In genomic region chr9:125906144-125906543, GRCh38 we compare ENCODE assay signal across 13 cellular contexts.
DNase-seq lines count a peak whose midpoint lies in the region; ATAC-seq and TF ChIP-seq lines count a peak whose summit lies in the region.
"Had no signal": no experiment of that assay in that cellular context is flagged by ENCODE, and none has a peak within 500 bp of the region (broad histone marks: within the 10 kb centered on the region; RNA-seq: fewer than 3 reads in every experiment).

No MANE protein-coding gene starts in this region.

- H3K4me3 ChIP-seq in AG04450 (ENCODE audit: low read depth, low read length) (no peak overlapping the region), HEK293 (ENCODE audit: low read depth, low read length) (no peak overlapping the region), astrocyte of the cerebellum (ENCODE audit: low read depth, low read length) (no peak overlapping the region)

- no peaks in the 10 kb centered on the region for H3K36me3 ChIP-seq in HEK293 (ENCODE audit: control insufficient read depth in 2 of 2, insufficient read depth in 1 of 2, low read length in 2 of 2)

- CTCF ChIA-PET in AG04450 (lab: Charles Lee), result no interaction called here
- CTCF ChIA-PET in HEK293 (lab: Yijun Ruan, JAX), result no interaction called here

- POLR2A ChIA-PET in AG04450 (lab: Yijun Ruan, JAX) (no interaction called here), HEK293 (lab: Yijun Ruan, JAX) (no interaction called here)

- no peaks in the 10 kb centered on the region for H3K27me3 ChIP-seq in AG04450 (ENCODE audit: control insufficient read depth, insufficient read depth, low read length)

- peaks cover 35% of the 10 kb centered on the region for H3K4me1 ChIP-seq in HEK293 (ENCODE audit: control insufficient read depth, insufficient read depth, low read length)

- H3K9me3 ChIP-seq in AG04450 (ENCODE audit: control insufficient read depth, insufficient read depth, low read length) (no peaks in the 10 kb centered on the region), HEK293 (ENCODE audit: control insufficient read depth, insufficient read depth, low read depth, low read length) (no peaks in the 10 kb centered on the region)

- DNase-seq in AG04450 (ENCODE audit: low read depth, low spot score), result peak; percentile 6
- DNase-seq in astrocyte of the cerebellum (ENCODE audit: low read depth), result peak; percentile 32
- DNase-seq in hepatic stellate cell (ENCODE audit: low spot score), result peak; percentile 14
- no peak for DNase-seq in midbrain (lab: John Stamatoyannopoulos, UW)
- no peak for DNase-seq in T-helper 2 cell
- DNase-seq: activated naive CD4-positive, alpha-beta T cell treated with anti-CD3 and anti-CD28 coated beads for 36 hours; left cardiac atrium; posterior cingulate gyrus; RPMI8226; T-helper 17 cell had no signal

- H3K27ac ChIP-seq in AG04450 (ENCODE audit: low read depth, low read length) (no peak overlapping the region), HEK293 (ENCODE audit: extremely low read depth, low read depth, low read length) (no peak overlapping the region)

- TF ChIP-seq CTCF in AG04450 (IDR thresholded peaks at IDR 0.05; ENCODE audit: low read depth, low read length) (no peak), HEK293 (tag by site-specific recombination; IDR thresholded peaks at IDR 0.05) (no peak), astrocyte of the cerebellum (IDR thresholded peaks at IDR 0.05; ENCODE audit: low read depth, low read length, missing control alignments) (no peak)

- in situ Hi-C loops in astrocyte of the cerebellum (cut with HindIII; ENCODE audit: low sequenced_read_pairs), result no loop called here

- ATAC-seq in GM18511 (IDR thresholded peaks at IDR 0.05; ENCODE audit: unreplicated experiment) (no peak), HG02571 (IDR thresholded peaks at IDR 0.05; ENCODE audit: unreplicated experiment) (no peak)
- ATAC-seq: left cardiac atrium, T-helper 17 cell had no signal

TF ChIP-seq in HEK293, 187 proteins besides CTCF, POLR2A, EP300 and RAD21 (continues in another document):
- peak; percentile 25; the same call in 1 of the 2 replicates for TF ChIP-seq ZXDB (tag by site-specific recombination; IDR thresholded peaks at IDR 0.05)
- TF ChIP-seq ZFP3 (tag by site-specific recombination; IDR thresholded peaks at IDR 0.05; ENCODE audit: low read depth), result no peak
- TF ChIP-seq, protein P1, sequence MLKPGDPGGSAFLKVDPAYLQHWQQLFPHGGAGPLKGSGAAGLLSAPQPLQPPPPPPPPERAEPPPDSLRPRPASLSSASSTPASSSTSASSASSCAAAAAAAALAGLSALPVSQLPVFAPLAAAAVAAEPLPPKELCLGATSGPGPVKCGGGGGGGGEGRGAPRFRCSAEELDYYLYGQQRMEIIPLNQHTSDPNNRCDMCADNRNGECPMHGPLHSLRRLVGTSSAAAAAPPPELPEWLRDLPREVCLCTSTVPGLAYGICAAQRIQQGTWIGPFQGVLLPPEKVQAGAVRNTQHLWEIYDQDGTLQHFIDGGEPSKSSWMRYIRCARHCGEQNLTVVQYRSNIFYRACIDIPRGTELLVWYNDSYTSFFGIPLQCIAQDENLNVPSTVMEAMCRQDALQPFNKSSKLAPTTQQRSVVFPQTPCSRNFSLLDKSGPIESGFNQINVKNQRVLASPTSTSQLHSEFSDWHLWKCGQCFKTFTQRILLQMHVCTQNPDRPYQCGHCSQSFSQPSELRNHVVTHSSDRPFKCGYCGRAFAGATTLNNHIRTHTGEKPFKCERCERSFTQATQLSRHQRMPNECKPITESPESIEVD (tag by site-specific recombination; IDR thresholded peaks at IDR 0.05), result peak; percentile 64
- no peak for TF ChIP-seq ZNF529 (tag by site-specific recombination; IDR thresholded peaks at IDR 0.05; ENCODE audit: insufficient replicate concordance)
- TF ChIP-seq SP7 (tag by site-specific recombination; IDR thresholded peaks at IDR 0.05), result no peak
- TF ChIP-seq FEZF1 (tag by site-specific recombination; IDR thresholded peaks at IDR 0.05), result peak; percentile 36; the same call in 1 of the 2 replicates
- TF ChIP-seq, protein P2, sequence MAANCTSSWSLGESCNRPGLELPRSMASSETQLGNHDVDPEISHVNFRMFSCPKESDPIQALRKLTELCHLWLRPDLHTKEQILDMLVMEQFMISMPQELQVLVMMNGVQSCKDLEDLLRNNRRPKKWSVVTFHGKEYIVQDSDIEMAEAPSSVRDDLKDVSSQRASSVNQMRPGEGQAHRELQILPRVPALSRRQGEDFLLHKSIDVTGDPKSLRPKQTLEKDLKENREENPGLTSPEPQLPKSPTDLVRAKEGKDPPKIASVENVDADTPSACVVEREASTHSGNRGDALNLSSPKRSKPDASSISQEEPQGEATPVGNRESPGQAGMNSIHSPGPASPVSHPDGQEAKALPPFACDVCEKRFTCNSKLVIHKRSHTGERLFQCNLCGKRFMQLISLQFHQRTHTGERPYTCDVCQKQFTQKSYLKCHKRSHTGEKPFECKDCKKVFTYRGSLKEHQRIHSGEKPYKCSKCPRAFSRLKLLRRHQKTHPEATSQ (tag by site-specific recombination; IDR thresholded peaks at IDR 0.05), result no peak
- TF ChIP-seq ZBTB1 (tag by site-specific recombination; IDR thresholded peaks at IDR 0.05), result no peak
- TF ChIP-seq ZNF292 (tag by site-specific recombination; IDR thresholded peaks at IDR 0.05; ENCODE audit: borderline replicate concordance, low read depth), result no peak
- no peak for TF ChIP-seq ZNF843 (tag by site-specific recombination; IDR thresholded peaks at IDR 0.05)
- peak; percentile 77 for TF ChIP-seq ZBTB44 (tag by site-specific recombination; IDR thresholded peaks at IDR 0.05)
- no peak for TF ChIP-seq HOXC10 (CRISPR knock-in tag; IDR thresholded peaks at IDR 0.05)
- no peak for TF ChIP-seq ZNF510 (tag by site-specific recombination; IDR thresholded peaks at IDR 0.05; ENCODE audit: insufficient replicate concordance)
- TF ChIP-seq, protein P3, sequence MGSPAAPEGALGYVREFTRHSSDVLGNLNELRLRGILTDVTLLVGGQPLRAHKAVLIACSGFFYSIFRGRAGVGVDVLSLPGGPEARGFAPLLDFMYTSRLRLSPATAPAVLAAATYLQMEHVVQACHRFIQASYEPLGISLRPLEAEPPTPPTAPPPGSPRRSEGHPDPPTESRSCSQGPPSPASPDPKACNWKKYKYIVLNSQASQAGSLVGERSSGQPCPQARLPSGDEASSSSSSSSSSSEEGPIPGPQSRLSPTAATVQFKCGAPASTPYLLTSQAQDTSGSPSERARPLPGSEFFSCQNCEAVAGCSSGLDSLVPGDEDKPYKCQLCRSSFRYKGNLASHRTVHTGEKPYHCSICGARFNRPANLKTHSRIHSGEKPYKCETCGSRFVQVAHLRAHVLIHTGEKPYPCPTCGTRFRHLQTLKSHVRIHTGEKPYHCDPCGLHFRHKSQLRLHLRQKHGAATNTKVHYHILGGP (tag by site-specific recombination; IDR thresholded peaks at IDR 0.05), result no peak
- no peak for TF ChIP-seq ZNF654 (tag by site-specific recombination; IDR thresholded peaks at IDR 0.05; ENCODE audit: low read depth)
- TF ChIP-seq, protein P4, sequence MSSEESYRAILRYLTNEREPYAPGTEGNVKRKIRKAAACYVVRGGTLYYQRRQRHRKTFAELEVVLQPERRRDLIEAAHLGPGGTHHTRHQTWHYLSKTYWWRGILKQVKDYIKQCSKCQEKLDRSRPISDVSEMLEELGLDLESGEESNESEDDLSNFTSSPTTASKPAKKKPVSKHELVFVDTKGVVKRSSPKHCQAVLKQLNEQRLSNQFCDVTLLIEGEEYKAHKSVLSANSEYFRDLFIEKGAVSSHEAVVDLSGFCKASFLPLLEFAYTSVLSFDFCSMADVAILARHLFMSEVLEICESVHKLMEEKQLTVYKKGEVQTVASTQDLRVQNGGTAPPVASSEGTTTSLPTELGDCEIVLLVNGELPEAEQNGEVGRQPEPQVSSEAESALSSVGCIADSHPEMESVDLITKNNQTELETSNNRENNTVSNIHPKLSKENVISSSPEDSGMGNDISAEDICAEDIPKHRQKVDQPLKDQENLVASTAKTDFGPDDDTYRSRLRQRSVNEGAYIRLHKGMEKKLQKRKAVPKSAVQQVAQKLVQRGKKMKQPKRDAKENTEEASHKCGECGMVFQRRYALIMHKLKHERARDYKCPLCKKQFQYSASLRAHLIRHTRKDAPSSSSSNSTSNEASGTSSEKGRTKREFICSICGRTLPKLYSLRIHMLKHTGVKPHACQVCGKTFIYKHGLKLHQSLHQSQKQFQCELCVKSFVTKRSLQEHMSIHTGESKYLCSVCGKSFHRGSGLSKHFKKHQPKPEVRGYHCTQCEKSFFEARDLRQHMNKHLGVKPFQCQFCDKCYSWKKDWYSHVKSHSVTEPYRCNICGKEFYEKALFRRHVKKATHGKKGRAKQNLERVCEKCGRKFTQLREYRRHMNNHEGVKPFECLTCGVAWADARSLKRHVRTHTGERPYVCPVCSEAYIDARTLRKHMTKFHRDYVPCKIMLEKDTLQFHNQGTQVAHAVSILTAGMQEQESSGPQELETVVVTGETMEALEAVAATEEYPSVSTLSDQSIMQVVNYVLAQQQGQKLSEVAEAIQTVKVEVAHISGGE (tag by site-specific recombination; conservative IDR thresholded peaks at IDR 0.05; ENCODE audit: low read depth), result no peak
- no peak for TF ChIP-seq ZNF580 (tag by site-specific recombination; IDR thresholded peaks at IDR 0.05)
- TF ChIP-seq ZNF629 (tag by site-specific recombination; IDR thresholded peaks at IDR 0.05), result no peak
- TF ChIP-seq ZNF514 (tag by site-specific recombination; IDR thresholded peaks at IDR 0.05), result no peak
- TF ChIP-seq ZNF777 (tag by site-specific recombination; IDR thresholded peaks at IDR 0.05; ENCODE audit: borderline replicate concordance), result no peak
- TF ChIP-seq ZEB2 (tag by site-specific recombination; IDR thresholded peaks at IDR 0.05), result 0 out of 2 replicates have a peak, but pooled peaks have one; percentile 16
- TF ChIP-seq ZNF140 (tag by site-specific recombination; IDR thresholded peaks at IDR 0.05), result no peak

Comparison
In these comparisons a context has a peak if more than half of its experiments do, and no peak if none do; other contexts are left out.
1. DNase-seq: peak in AG04450 (single experiment), astrocyte of the cerebellum (single experiment) and hepatic stellate cell (single experiment); none in midbrain (single experiment) and T-helper 2 cell (0 of 5).